In genomic region chr10:96584474-96584873, GRCh38 we compare ENCODE assay signal across 15 cellular contexts. TPM values are rescaled to one million over a fixed set of nuclear protein-coding genes. Genes with fewer than 3 reads are reported as not detected.
DNase-seq lines count a peak whose midpoint lies in the region; ATAC-seq, FAIRE-seq and TF ChIP-seq lines count a peak whose summit lies in the region.
"Had no signal": no experiment of that assay in that cellular context is flagged by ENCODE, and none has a peak within 500 bp of the region (broad histone marks: within the 10 kb centered on the region; RNA-seq: fewer than 3 reads in every experiment).

No MANE protein-coding gene starts in this region.

- no peaks in the 10 kb centered on the region for H3K9me2 ChIP-seq in PC-3 (replicated peaks; ENCODE audit: low read length)

- no peak overlapping the region for H3K9ac ChIP-seq in PC-3 (ENCODE audit: low read length)
- H3K9ac ChIP-seq in endothelial cell of umbilical vein (replicated peaks; ENCODE audit: extremely low read depth, insufficient read depth, low read length) = no peak overlapping the region
- H3K9ac ChIP-seq in skeletal muscle satellite cell (ENCODE audit: low read depth, low read length) = no peak overlapping the region

- peak overlapping the region; percentile 60 for H3K27ac Mint-ChIP-seq in activated T-cell treated with anti-CD3 and anti-CD28 coated beads, Interleukin-2, amount 50 U/mL, for 72 hours
- H3K27ac Mint-ChIP-seq: activated T-helper 1 cell treated with anti-CD3 and anti-CD28 coated beads, Interleukin-12 subunit alpha, Interleukin-12 subunit beta, Interleukin-2, Interleukin-4 antibody, amounts not matched to agents 30 ng/mL and 10 ng/mL and 1 ng/mL, durations not matched to agents 14 hours and 24 hours and 36 hours had no signal

- no peak for TF ChIP-seq POLR2A in endothelial cell of umbilical vein (IDR thresholded peaks at IDR 0.05; ENCODE audit: low read depth, low read length)
- TF ChIP-seq POLR2A in spleen (IDR thresholded peaks at IDR 0.05) = no peak

- H3K4me3 ChIP-seq in PC-3 (ENCODE audit: low read length) (no peak overlapping the region; the same call in 1 of the 2 replicates), endothelial cell of umbilical vein (replicated peaks in 1 of 3; ENCODE audit: insufficient read depth in 1 of 3, low read depth in 1 of 3, low read length in 3 of 3) (peak overlapping the region in 1 of 3 experiments; percentile 30), skeletal muscle satellite cell (ENCODE audit: low read length) (peak overlapping the region; percentile 99), spleen (peak overlapping the region in 2 of 8 donors; percentile 4 to 85)

- ATAC-seq in activated T-cell treated with anti-CD3 and anti-CD28 coated beads, Interleukin-2, amount 50 U/mL, for 72 hours (replicated peaks in 1 of 2) = no peak
- no peak for ATAC-seq in PC-3
- ATAC-seq: left lung had no signal

- no peak for FAIRE-seq in endothelial cell of umbilical vein (lab: Jason Lieb, UNC)
- no peak for FAIRE-seq in urothelium cell line (lab: Jason Lieb, UNC)
- FAIRE-seq: GM12892 had no signal

- no peaks in the 10 kb centered on the region for H3K27me3 ChIP-seq in PC-3 (ENCODE audit: low read length)
- no peaks in the 10 kb centered on the region for H3K27me3 ChIP-seq in endothelial cell of umbilical vein (ENCODE audit: control insufficient read depth in 2 of 2, insufficient read depth in 2 of 2, low read length in 2 of 2)
- no peaks in the 10 kb centered on the region for H3K27me3 ChIP-seq in skeletal muscle satellite cell (ENCODE audit: control insufficient read depth, insufficient read depth, low read length)
- no peaks in the 10 kb centered on the region for H3K27me3 ChIP-seq in spleen (replicated peaks in 1 of 7)
- H3K27me3 ChIP-seq: left lung, tibial nerve had no signal

- peaks cover 71% of the 10 kb centered on the region for H3K79me2 ChIP-seq in PC-3 (ENCODE audit: low read length)
- peaks cover 71% of the 10 kb centered on the region for H3K79me2 ChIP-seq in endothelial cell of umbilical vein (ENCODE audit: control insufficient read depth, insufficient read depth, low read length)

- intact Hi-C loops in PC-3 (cut with micrococcal nuclease) (no loop called here), endothelial cell of umbilical vein (cut with micrococcal nuclease) (loop anchor here (2.0 to 10.0 kb wide), 2 partner anchors 18 to 540 kb away; partner anchors contain the start of gene CCNJ), spleen (cut with DNase I; ENCODE audit: low total_unique reads) (no loop called here)

- dilution Hi-C loops in endothelial cell of umbilical vein (cut with MboI; ENCODE audit: extremely low pct_ligation_motif_present, low sequenced_read_pairs) = no loop called here

- TF ChIP-seq CTCF in PC-3 (conservative IDR thresholded peaks at IDR 0.05; ENCODE audit: low read depth, low read length) (no peak), endothelial cell of umbilical vein (IDR thresholded peaks at IDR 0.05; ENCODE audit: extremely low read depth in 1 of 2, insufficient read depth in 1 of 2, low read depth in 1 of 2, low read length in 2 of 2) (no peak), spleen (IDR thresholded peaks at IDR 0.05 in 8 of 11, conservative IDR thresholded peaks at IDR 0.05 in 3 of 11) (no peak)

- peak overlapping the region; percentile 55 to 60 for H3K4me3 Mint-ChIP-seq in activated T-cell treated with anti-CD3 and anti-CD28 coated beads, Interleukin-2, amount 50 U/mL, for 72 hours

- H3K36me3 Mint-ChIP-seq in activated T-cell treated with anti-CD3 and anti-CD28 coated beads, Interleukin-2, amount 50 U/mL, for 72 hours (ENCODE audit: insufficient read depth in 2 of 2) = peaks cover 4 to 5% of the 10 kb centered on the region in 2 donors

- H3K9me3 Mint-ChIP-seq in activated T-cell treated with anti-CD3 and anti-CD28 coated beads, Interleukin-2, amount 50 U/mL, for 72 hours = no peaks in the 10 kb centered on the region
- H3K9me3 Mint-ChIP-seq: activated T-helper 1 cell treated with anti-CD3 and anti-CD28 coated beads, Interleukin-12 subunit alpha, Interleukin-12 subunit beta, Interleukin-2, Interleukin-4 antibody, amounts not matched to agents 30 ng/mL and 10 ng/mL and 1 ng/mL, durations not matched to agents 14 hours and 24 hours and 36 hours had no signal

- H3F3A ChIP-seq in PC-3 (ENCODE audit: low read length, unreplicated experiment) = no peaks in the 10 kb centered on the region

- BruUV-seq in PC-3 (replicated peaks; lab: Mats Ljungman, UMichigan) (no TSS peak), endothelial cell of umbilical vein (replicated peaks; lab: Mats Ljungman, UMichigan) (no TSS peak)

- H3K36me3 ChIP-seq in PC-3 (ENCODE audit: low read depth, low read length) (no peaks in the 10 kb centered on the region), endothelial cell of umbilical vein (ENCODE audit: control insufficient read depth in 2 of 2, extremely low read depth in 1 of 2, insufficient read depth in 2 of 2, low read length in 2 of 2) (no peaks in the 10 kb centered on the region), skeletal muscle satellite cell (ENCODE audit: insufficient read depth, low read length) (no peaks in the 10 kb centered on the region), spleen (no peaks in the 10 kb centered on the region)
- H3K36me3 ChIP-seq: left lung, tibial nerve had no signal

- H3K27me3 Mint-ChIP-seq in activated T-cell treated with anti-CD3 and anti-CD28 coated beads, Interleukin-2, amount 50 U/mL, for 72 hours (ENCODE audit: low read depth) = no peaks in the 10 kb centered on the region

- peaks cover 4% of the 10 kb centered on the region for H3K9me1 ChIP-seq in endothelial cell of umbilical vein (replicated peaks; ENCODE audit: control insufficient read depth, extremely low read depth, insufficient read depth, low read length)

- H3K4me1 ChIP-seq in PC-3 (ENCODE audit: insufficient read depth, low read length) (peaks cover 19% of the 10 kb centered on the region; the same call in 1 of the 2 replicates), endothelial cell of umbilical vein (ENCODE audit: control insufficient read depth, extremely low read depth, insufficient read depth, low read length) (peaks cover 58% of the 10 kb centered on the region), skeletal muscle satellite cell (ENCODE audit: control insufficient read depth, insufficient read depth, low read length) (peaks cover 26% of the 10 kb centered on the region), spleen (peaks cover 57 to 90% (median 76%) of the 10 kb centered on the region in 6 donors)

- no peaks in the 10 kb centered on the region for H3K9me3 ChIP-seq in PC-3 (ENCODE audit: low read length)
- no peaks in the 10 kb centered on the region for H3K9me3 ChIP-seq in endothelial cell of umbilical vein (replicated peaks; ENCODE audit: control insufficient read depth, insufficient read depth, low read length)
- H3K9me3 ChIP-seq in skeletal muscle satellite cell (replicated peaks; ENCODE audit: low read length) = no peaks in the 10 kb centered on the region
- H3K9me3 ChIP-seq in spleen = no peaks in the 10 kb centered on the region
- H3K9me3 ChIP-seq: left lung, tibial nerve had no signal

- CTCF ChIA-PET in PC-3 (lab: Charles Lee) (no interaction called here), endothelial cell of umbilical vein (lab: Charles Lee) (interaction anchor here (1.2 kb wide), 1 partner anchor 71 kb away, joined by 3 read pairs; the partner anchor contains the start of gene TLL2)

- peaks cover 56% of the 10 kb centered on the region for H3K4me1 Mint-ChIP-seq in activated T-cell treated with anti-CD3 and anti-CD28 coated beads, Interleukin-2, amount 50 U/mL, for 72 hours (ENCODE audit: low read depth)

- POLR2A ChIA-PET in PC-3 (lab: Charles Lee; ENCODE audit: unreplicated experiment) (no interaction called here), endothelial cell of umbilical vein (lab: Charles Lee) (no interaction called here)

- H2AFZ ChIP-seq in PC-3 (ENCODE audit: low read length) (no peak overlapping the region), endothelial cell of umbilical vein (ENCODE audit: low read depth, low read length) (no peak overlapping the region)

- 81 to 93% (median 88%) methylated on average over 9 of the region's 9 CpGs for whole genome bisulfite sequencing in spleen, 5 donors

- H4K20me1 ChIP-seq in PC-3 (ENCODE audit: low read length) (peaks cover 41% of the 10 kb centered on the region), endothelial cell of umbilical vein (replicated peaks; ENCODE audit: control insufficient read depth, extremely low read depth, insufficient read depth, low read length) (peaks cover 27% of the 10 kb centered on the region)

- H3K27ac ChIP-seq in PC-3 (ENCODE audit: low read length) (no peak overlapping the region), endothelial cell of umbilical vein (ENCODE audit: insufficient read depth, low read depth, low read length) (no peak overlapping the region), spleen (no peak overlapping the region)
- H3K27ac ChIP-seq: left lung had no signal

- no peak for DNase-seq in activated T-cell treated with anti-CD3 and anti-CD28 coated beads, Interleukin-2, amount 50 U/mL, for 72 hours
- DNase-seq in activated T-cell treated with anti-CD3 and anti-CD28 coated beads for 4 hours (no peak), PC-3 (no peak), endothelial cell of umbilical vein (ENCODE audit: low read depth, low spot score) (no peak), urothelium cell line (ENCODE audit: low spot score) (no peak), spleen (no peak)
- no peak for DNase-seq in stimulated activated CD8-positive, alpha-beta memory T cell treated with anti-CD3 and anti-CD28 coated beads, Interleukin-4, amount 100 ng/mL, for 48 hours
- DNase-seq: ACHN, DMS79, left lung, NCI-H2171 treated with DMSO at 0.1 percent for 48 hours had no signal

- H3K4me2 ChIP-seq in PC-3 (ENCODE audit: low read length) = peak overlapping the region; percentile 92
- H3K4me2 ChIP-seq in endothelial cell of umbilical vein (ENCODE audit: insufficient read depth, low read length) = peak overlapping the region; percentile 96
- peak overlapping the region; percentile 84 for H3K4me2 ChIP-seq in skeletal muscle satellite cell (ENCODE audit: low read length)

TF ChIP-seq in endothelial cell of umbilical vein, 7 proteins besides CTCF, POLR2A, EP300 and RAD21 (continues in another document):
- no peak for TF ChIP-seq JUN (IDR thresholded peaks at IDR 0.05; ENCODE audit: borderline replicate concordance, insufficient read depth, insufficient read length, low read depth)

RNA-seq across cellular contexts. Expression of gene TM9SF3, which starts 2.3 kb away (rescaled TPM):
- 10 to 100 TPM; 72.8 to 76.7 TPM for total RNA-seq in activated T-cell treated with anti-CD3 and anti-CD28 coated beads, Interleukin-2, amount 50 U/mL, for 72 hours
- total RNA-seq in PC-3 (2014; rRNA removed) (39.2 and 47.0 TPM in 2 replicates), endothelial cell of umbilical vein (142 and 144 TPM in 2 replicates), spleen (100 to 1,000 TPM in 1 of 7 donors, 10 to 100 TPM in 6; 65.7 to 107 (median 81.8) TPM)
- polyA plus RNA-seq in endothelial cell of umbilical vein (88.6 and 133 TPM in 2 replicates), spleen (10 to 100 TPM; 13.2 to 18.4 (median 18.3) TPM)
- 60.8 and 72.8 TPM in 2 replicates for polyA plus RNA-seq in endothelial cell of umbilical vein (2011; cell fraction: cytosol; rRNA removed)
- 43.7 and 70.9 TPM in 2 replicates for polyA plus RNA-seq in endothelial cell of umbilical vein (2011; cell fraction: nucleus; rRNA removed)
- polyA plus RNA-seq in endothelial cell of umbilical vein (2012) = 83.0 and 137 TPM in 2 replicates
- polyA minus RNA-seq in endothelial cell of umbilical vein = 91.4 and 108 TPM in 2 replicates
- polyA minus RNA-seq in endothelial cell of umbilical vein (2011; cell fraction: cytosol; rRNA and poly(A)+ RNA removed) = 42.2 TPM
- polyA minus RNA-seq in endothelial cell of umbilical vein (2011; cell fraction: nucleus; rRNA and poly(A)+ RNA removed) = 85.2 and 115 TPM in 2 replicates
- total RNA-seq in skeletal muscle satellite cell (2012; rRNA removed) = 88.5 and 96.1 TPM in 2 replicates
